Comparison of ENCODE assay signal across 21 cellular contexts in genomic region chr16:27503662-27504061, GRCh38. TPM values are rescaled to one million over a fixed set of nuclear protein-coding genes. Genes with fewer than 3 reads are reported as not detected.
DNase-seq lines count a peak whose midpoint lies in the region; ATAC-seq and TF ChIP-seq lines count a peak whose summit lies in the region.
"Had no signal": no experiment of that assay in that cellular context is flagged by ENCODE, and none has a peak within 500 bp of the region (broad histone marks: within the 10 kb centered on the region; RNA-seq: fewer than 3 reads in every experiment).

No MANE protein-coding gene starts in this region.

- H3K4me3 ChIP-seq in epithelial cell of esophagus (ENCODE audit: low read length): no peak overlapping the region
- H3K4me3 ChIP-seq: SK-N-MC had no signal

- DNase-seq in activated naive CD4-positive, alpha-beta T cell treated with anti-CD3 and anti-CD28 coated beads, Interleukin-2, amount 50 U/mL, for 72 hours (ENCODE audit: low spot score in 2 of 2): no peak
- DNase-seq in activated naive CD4-positive, alpha-beta T cell treated with anti-CD3 and anti-CD28 coated beads for 36 hours: no peak
- DNase-seq in RPMI7951 (ENCODE audit: low read depth): peak; percentile 84
- DNase-seq in epithelial cell of esophagus (ENCODE audit: low read depth): peak; percentile 60
- peak; percentile 52 for DNase-seq in renal cortical epithelial cell (ENCODE audit: low read depth)
- no peak for DNase-seq in CD1c-positive myeloid dendritic cell (ENCODE audit: extremely low spot score)
- DNase-seq in SHP77 treated with DMSO at 0.1 percent for 48 hours (lab: John Stamatoyannopoulos, UW): no peak
- DNase-seq: 8988T, DMS79, NCI-H1694 treated with DMSO at 0.1 percent for 48 hours, NCI-H2081 treated with DMSO at 0.1 percent for 48 hours, NCI-H2171 treated with DMSO at 0.1 percent for 48 hours, NCI-H524 treated with DMSO at 0.1 percent for 48 hours, NCI-H82, OCI-M1, SHP77, T-cell had no signal

- no peaks in the 10 kb centered on the region for H3K4me1 Mint-ChIP-seq in activated naive CD4-positive, alpha-beta T cell treated with anti-CD3 and anti-CD28 coated beads for 36 hours (ENCODE audit: low read depth)
- H3K4me1 Mint-ChIP-seq: CD14-positive monocyte, T-cell had no signal

- no peak for ATAC-seq in activated naive CD4-positive, alpha-beta T cell treated with anti-CD3 and anti-CD28 coated beads, Interleukin-2, amount 50 U/mL, for 72 hours
- no peak for ATAC-seq in HG03025 (IDR thresholded peaks at IDR 0.05; ENCODE audit: low FRiP score, unreplicated experiment)
- ATAC-seq: HCT116, T-cell had no signal

- no peaks in the 10 kb centered on the region for H3K27me3 Mint-ChIP-seq in activated naive CD4-positive, alpha-beta T cell treated with anti-CD3 and anti-CD28 coated beads for 36 hours (ENCODE audit: low read depth)
- H3K27me3 Mint-ChIP-seq: T-cell had no signal

- H3K4me3 Mint-ChIP-seq in activated naive CD4-positive, alpha-beta T cell treated with anti-CD3 and anti-CD28 coated beads for 36 hours: no peak overlapping the region
- H3K4me3 Mint-ChIP-seq: CD14-positive monocyte, T-cell had no signal

- intact Hi-C loops in activated naive CD4-positive, alpha-beta T cell treated with anti-CD3 and anti-CD28 coated beads for 36 hours (cut with micrococcal nuclease): no loop called here

- H3K9me3 Mint-ChIP-seq in activated naive CD4-positive, alpha-beta T cell treated with anti-CD3 and anti-CD28 coated beads, Interleukin-2, amount 50 U/mL, for 72 hours: no peaks in the 10 kb centered on the region
- H3K9me3 Mint-ChIP-seq in activated naive CD4-positive, alpha-beta T cell treated with anti-CD3 and anti-CD28 coated beads for 36 hours: no peaks in the 10 kb centered on the region
- H3K9me3 Mint-ChIP-seq: CD14-positive monocyte, T-cell had no signal

- H3K27ac Mint-ChIP-seq in activated naive CD4-positive, alpha-beta T cell treated with anti-CD3 and anti-CD28 coated beads, Interleukin-2, amount 50 U/mL, for 72 hours: peak overlapping the region; percentile 52 to 69
- H3K27ac Mint-ChIP-seq in activated naive CD4-positive, alpha-beta T cell treated with anti-CD3 and anti-CD28 coated beads for 36 hours: no peak overlapping the region
- H3K27ac Mint-ChIP-seq: T-cell had no signal

- CTCF ChIA-PET in activated naive CD4-positive, alpha-beta T cell treated with anti-CD3 and anti-CD28 coated beads for 36 hours (lab: Charles Lee): no interaction called here

- peaks cover 9 to 26% of the 10 kb centered on the region in 2 donors for H3K36me3 Mint-ChIP-seq in activated naive CD4-positive, alpha-beta T cell treated with anti-CD3 and anti-CD28 coated beads, Interleukin-2, amount 50 U/mL, for 72 hours
- peaks cover 34% of the 10 kb centered on the region for H3K36me3 Mint-ChIP-seq in activated naive CD4-positive, alpha-beta T cell treated with anti-CD3 and anti-CD28 coated beads for 36 hours (ENCODE audit: low read depth)

- no peak for TF ChIP-seq CTCF in epithelial cell of esophagus (IDR thresholded peaks at IDR 0.05; ENCODE audit: insufficient read depth, low read depth, low read length, missing control alignments)

RNA-seq across cellular contexts. Expression of gene GTF3C1, which starts 46.1 kb away (rescaled TPM):
- total RNA-seq in activated naive CD4-positive, alpha-beta T cell treated with anti-CD3 and anti-CD28 coated beads, Interleukin-2, amount 50 U/mL, for 72 hours: 10 to 100 TPM; 53.3 to 70.0 TPM
- total RNA-seq in activated naive CD4-positive, alpha-beta T cell treated with anti-CD3 and anti-CD28 coated beads for 36 hours: 10 to 100 TPM; 52.5 to 54.1 TPM
- total RNA-seq in RPMI7951 (2014; rRNA removed; shearing (Covaris generic)): 35.9 and 39.6 TPM in 2 replicates
- total RNA-seq in renal cortical epithelial cell: 41.3 and 97.3 TPM in 2 replicates

RNA-seq across cellular contexts. Expression of gene KATNIP, which starts 46.3 kb away (rescaled TPM):
- total RNA-seq in activated naive CD4-positive, alpha-beta T cell treated with anti-CD3 and anti-CD28 coated beads, Interleukin-2, amount 50 U/mL, for 72 hours: 10 to 100 TPM; 15.0 to 18.3 TPM
- total RNA-seq in activated naive CD4-positive, alpha-beta T cell treated with anti-CD3 and anti-CD28 coated beads for 36 hours: 1 to 10 TPM; 7.6 to 9.0 TPM
- 7.1 and 7.7 TPM in 2 replicates for total RNA-seq in RPMI7951 (2014; rRNA removed; shearing (Covaris generic))
- 25.4 and 63.0 TPM in 2 replicates for total RNA-seq in renal cortical epithelial cell

Comparison
In these comparisons a context has a peak if more than half of its experiments do, and no peak if none do; other contexts are left out.
1. DNase-seq: peak in RPMI7951 (single experiment), epithelial cell of esophagus (single experiment) and renal cortical epithelial cell (single experiment); none in activated naive CD4-positive, alpha-beta T cell treated with anti-CD3 and anti-CD28 coated beads, Interleukin-2, amount 50 U/mL, for 72 hours (0 of 2), activated naive CD4-positive, alpha-beta T cell treated with anti-CD3 and anti-CD28 coated beads for 36 hours (single experiment), CD1c-positive myeloid dendritic cell (single experiment) and SHP77 treated with DMSO at 0.1 percent for 48 hours (single experiment).